ENCODE assay signal across 25 cellular contexts in the genomic region with DNA sequence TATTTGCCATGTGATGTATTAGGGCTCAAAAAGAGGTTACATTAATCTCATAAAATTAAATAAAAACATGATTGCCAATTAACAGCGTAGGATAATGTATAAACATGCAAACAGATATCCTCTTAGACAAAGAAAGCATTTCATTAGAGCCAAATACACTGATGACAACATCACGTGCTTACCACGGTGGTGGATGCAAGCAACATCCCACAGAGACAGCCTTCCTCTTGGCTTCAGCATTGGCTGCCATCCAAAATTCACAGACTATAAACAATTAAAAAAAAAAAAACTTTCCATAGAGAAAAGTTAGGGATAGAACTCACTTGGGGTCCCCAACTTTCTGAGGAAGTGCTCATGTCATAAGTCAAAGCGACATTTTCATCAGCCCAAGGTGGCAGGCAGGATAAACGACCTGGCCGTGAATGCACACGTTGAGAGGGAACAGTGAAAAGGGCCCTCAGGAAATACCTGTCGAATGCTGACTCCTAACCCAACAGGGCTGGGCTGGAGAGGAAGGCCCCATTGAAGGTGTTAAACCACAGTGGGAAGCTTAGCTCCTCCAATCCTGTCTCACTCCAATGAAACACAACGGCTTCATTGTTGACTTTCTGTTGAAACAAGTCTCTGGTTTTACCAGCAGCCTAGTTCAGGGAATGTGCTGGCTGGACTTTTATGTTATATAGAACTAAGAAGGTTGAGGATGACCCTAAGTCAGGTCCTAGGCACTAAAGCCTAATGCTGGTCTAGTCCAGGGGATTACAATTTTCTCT. TPM values are rescaled to one million over a fixed set of nuclear protein-coding genes. Genes with fewer than 3 reads are reported as not detected.
DNase-seq lines count a peak whose midpoint lies in the region; ATAC-seq, FAIRE-seq and TF ChIP-seq lines count a peak whose summit lies in the region.
"Had no signal": no experiment of that assay in that cellular context is flagged by ENCODE, and none has a peak within 500 bp of the region (broad histone marks: within the 10 kb centered on the region; RNA-seq: fewer than 3 reads in every experiment).

No MANE protein-coding gene starts in this region.

- CTCF ChIA-PET in endothelial cell of umbilical vein (lab: Charles Lee), result no interaction called here
- CTCF ChIA-PET in activated CD4-positive, alpha-beta T cell treated with anti-CD3 and anti-CD28 coated beads for 36 hours (lab: Charles Lee), result no interaction called here

- H3K9me1 ChIP-seq in endothelial cell of umbilical vein (replicated peaks; ENCODE audit: control insufficient read depth, extremely low read depth, insufficient read depth, low read length), result no peaks in the 10 kb centered on the region

- POLR2A ChIA-PET in endothelial cell of umbilical vein (lab: Charles Lee), result no interaction called here
- POLR2A ChIA-PET in activated CD4-positive, alpha-beta T cell treated with anti-CD3 and anti-CD28 coated beads for 36 hours (lab: Charles Lee), result no interaction called here

- H3K36me3 ChIP-seq in endothelial cell of umbilical vein (ENCODE audit: control insufficient read depth in 2 of 2, extremely low read depth in 1 of 2, insufficient read depth in 2 of 2, low read length in 2 of 2), result no peaks in the 10 kb centered on the region
- H3K36me3 ChIP-seq: BLaER1, Peyer's patch had no signal

- H3K27ac Mint-ChIP-seq in activated CD4-positive, alpha-beta T cell treated with anti-CD3 and anti-CD28 coated beads for 36 hours, result no peak overlapping the region
- H3K27ac Mint-ChIP-seq: T-cell had no signal

- no peak overlapping the region for H3K4me2 ChIP-seq in endothelial cell of umbilical vein (ENCODE audit: insufficient read depth, low read length)
- H3K4me2 ChIP-seq: A549, BLaER1 had no signal

- peak; percentile 0 for DNase-seq in NCI-H2171 (lab: John Stamatoyannopoulos, UW)
- no peak for DNase-seq in NCI-H2171 treated with DMSO at 0.1 percent for 48 hours (lab: John Stamatoyannopoulos, UW)
- DNase-seq in NCI-H345 (lab: John Stamatoyannopoulos, UW), result peak; percentile 61
- no peak for DNase-seq in endothelial cell of umbilical vein (ENCODE audit: low read depth, low spot score)
- DNase-seq in urothelium cell line (ENCODE audit: low spot score), result peak; percentile 6
- DNase-seq in activated CD4-positive, alpha-beta T cell treated with anti-CD3 and anti-CD28 coated beads for 36 hours, result no peak
- DNase-seq in putamen (ENCODE audit: low spot score), result no peak
- DNase-seq in DMS79 treated with DMSO at 0.1 percent for 48 hours (lab: John Stamatoyannopoulos, UW), result no peak
- DNase-seq: CD4-positive, alpha-beta memory T cell; GF-D8; GM23248; HCEC 1CT; Kasumi-1; NCI-H1092 treated with DMSO at 0.1 percent for 48 hours; NCI-H1694; NCI-H2081 treated with DMSO at 0.1 percent for 48 hours; NK-92 treated with Interleukin-12 subunit alpha and Interleukin-12 subunit beta, amount 100 ng/mL, for 24 hours; Peyer's patch; Right ventricle myocardium superior; T-cell had no signal

- no TSS peak for BruUV-seq in endothelial cell of umbilical vein (replicated peaks; lab: Mats Ljungman, UMichigan)

- H2AFZ ChIP-seq in endothelial cell of umbilical vein (ENCODE audit: low read depth, low read length), result no peak overlapping the region
- H2AFZ ChIP-seq: GM23248 had no signal

- H3K9me3 Mint-ChIP-seq in activated CD4-positive, alpha-beta T cell treated with anti-CD3 and anti-CD28 coated beads for 36 hours (ENCODE audit: low read depth), result no peaks in the 10 kb centered on the region
- H3K9me3 Mint-ChIP-seq: CD4-positive, alpha-beta memory T cell; T-cell had no signal

- no peaks in the 10 kb centered on the region for H4K20me1 ChIP-seq in endothelial cell of umbilical vein (replicated peaks; ENCODE audit: control insufficient read depth, extremely low read depth, insufficient read depth, low read length)
- H4K20me1 ChIP-seq: BLaER1 had no signal

- no peak overlapping the region for H3K9ac ChIP-seq in endothelial cell of umbilical vein (replicated peaks; ENCODE audit: extremely low read depth, insufficient read depth, low read length)
- H3K9ac ChIP-seq: BLaER1, GM23248 had no signal

- H3K36me3 Mint-ChIP-seq in activated CD4-positive, alpha-beta T cell treated with anti-CD3 and anti-CD28 coated beads for 36 hours (ENCODE audit: low read depth), result no peaks in the 10 kb centered on the region
- H3K36me3 Mint-ChIP-seq: CD4-positive, alpha-beta memory T cell; T-cell had no signal

- dilution Hi-C loops in endothelial cell of umbilical vein (cut with MboI; ENCODE audit: extremely low pct_ligation_motif_present, low sequenced_read_pairs), result no loop called here

- H3K27me3 Mint-ChIP-seq in activated CD4-positive, alpha-beta T cell treated with anti-CD3 and anti-CD28 coated beads for 36 hours, result peaks cover 11% of the 10 kb centered on the region

- no peak for TF ChIP-seq POLR2A in endothelial cell of umbilical vein (IDR thresholded peaks at IDR 0.05; ENCODE audit: low read depth, low read length)

- no peak for ATAC-seq in activated CD4-positive, alpha-beta T cell treated with anti-CD3 and anti-CD28 coated beads for 36 hours
- ATAC-seq: A549, GM12878, T-cell had no signal

- no peak overlapping the region for H3K27ac ChIP-seq in endothelial cell of umbilical vein (ENCODE audit: insufficient read depth, low read depth, low read length)
- H3K27ac ChIP-seq: A549, BLaER1, GM23248, Peyer's patch, SK-N-MC had no signal

- no peak for TF ChIP-seq CTCF in endothelial cell of umbilical vein (IDR thresholded peaks at IDR 0.05; ENCODE audit: extremely low read depth in 1 of 2, insufficient read depth in 1 of 2, low read depth in 1 of 2, low read length in 2 of 2)

- peaks cover 3% of the 10 kb centered on the region for H3K4me1 ChIP-seq in endothelial cell of umbilical vein (ENCODE audit: control insufficient read depth, extremely low read depth, insufficient read depth, low read length)
- H3K4me1 ChIP-seq: BLaER1, Peyer's patch had no signal

- no peaks in the 10 kb centered on the region for H3K79me2 ChIP-seq in endothelial cell of umbilical vein (ENCODE audit: control insufficient read depth, insufficient read depth, low read length)

- H3K27me3 ChIP-seq in endothelial cell of umbilical vein (ENCODE audit: control insufficient read depth in 2 of 2, insufficient read depth in 2 of 2, low read length in 2 of 2), result no peaks in the 10 kb centered on the region
- H3K27me3 ChIP-seq: BLaER1, Peyer's patch had no signal

- peak; percentile 28 for FAIRE-seq in endothelial cell of umbilical vein (lab: Jason Lieb, UNC)
- no peak for FAIRE-seq in urothelium cell line (lab: Jason Lieb, UNC)
- FAIRE-seq: GM12878, GM19239 had no signal

- no peak overlapping the region for H3K4me3 Mint-ChIP-seq in activated CD4-positive, alpha-beta T cell treated with anti-CD3 and anti-CD28 coated beads for 36 hours
- H3K4me3 Mint-ChIP-seq: CD4-positive, alpha-beta memory T cell; T-cell had no signal

- no peaks in the 10 kb centered on the region for H3K4me1 Mint-ChIP-seq in activated CD4-positive, alpha-beta T cell treated with anti-CD3 and anti-CD28 coated beads for 36 hours
- H3K4me1 Mint-ChIP-seq: CD4-positive, alpha-beta memory T cell; T-cell had no signal

- H3K4me3 ChIP-seq in endothelial cell of umbilical vein (replicated peaks in 1 of 3; ENCODE audit: insufficient read depth in 1 of 3, low read depth in 1 of 3, low read length in 3 of 3), result no peak overlapping the region
- H3K4me3 ChIP-seq: A549, BLaER1, GM12878, GM23248, Peyer's patch, SK-N-MC had no signal

- no peaks in the 10 kb centered on the region for H3K9me3 ChIP-seq in endothelial cell of umbilical vein (replicated peaks; ENCODE audit: control insufficient read depth, insufficient read depth, low read length)
- H3K9me3 ChIP-seq: A549, BLaER1, Peyer's patch had no signal

- intact Hi-C loops in endothelial cell of umbilical vein (cut with micrococcal nuclease), result no loop called here
- intact Hi-C loops in activated CD4-positive, alpha-beta T cell treated with anti-CD3 and anti-CD28 coated beads for 36 hours (cut with DNase I, micrococcal nuclease), result no loop called here

TF ChIP-seq in endothelial cell of umbilical vein, 7 proteins besides CTCF, POLR2A, EP300 and RAD21:
- TF ChIP-seq JUN (IDR thresholded peaks at IDR 0.05; ENCODE audit: borderline replicate concordance, insufficient read depth, insufficient read length, low read depth), result no peak

RNA-seq across cellular contexts. Expression of a gene that starts 48.4 kb away (rescaled TPM):
- 35.2 and 42.2 TPM in 2 replicates for total RNA-seq in endothelial cell of umbilical vein
- polyA plus RNA-seq in endothelial cell of umbilical vein, result 42.9 and 44.0 TPM in 2 replicates
- polyA plus RNA-seq in endothelial cell of umbilical vein (2011; cell fraction: cytosol; rRNA removed), result 41.1 and 42.8 TPM in 2 replicates
- 44.1 and 46.1 TPM in 2 replicates for polyA plus RNA-seq in endothelial cell of umbilical vein (2011; cell fraction: nucleus; rRNA removed)
- polyA plus RNA-seq in endothelial cell of umbilical vein (2012), result 39.4 and 43.7 TPM in 2 replicates
- 56.8 and 73.5 TPM in 2 replicates for polyA minus RNA-seq in endothelial cell of umbilical vein
- polyA minus RNA-seq in endothelial cell of umbilical vein (2011; cell fraction: cytosol; rRNA and poly(A)+ RNA removed), result 4.5 TPM
- polyA minus RNA-seq in endothelial cell of umbilical vein (2011; cell fraction: nucleus; rRNA and poly(A)+ RNA removed), result 27.7 and 31.7 TPM in 2 replicates
- total RNA-seq in activated CD4-positive, alpha-beta T cell treated with anti-CD3 and anti-CD28 coated beads for 36 hours, result 10 to 100 TPM; 52.6 to 64.3 TPM

Comparison
In these comparisons a context has a peak if more than half of its experiments do, and no peak if none do; other contexts are left out.
1. DNase-seq: peak in NCI-H2171 (single experiment), NCI-H345 (single experiment) and urothelium cell line (single experiment); none in NCI-H2171 treated with DMSO at 0.1 percent for 48 hours (single experiment), endothelial cell of umbilical vein (single experiment), activated CD4-positive, alpha-beta T cell treated with anti-CD3 and anti-CD28 coated beads for 36 hours (single experiment), putamen (single experiment) and DMS79 treated with DMSO at 0.1 percent for 48 hours (single experiment).